In the genomic region with DNA sequence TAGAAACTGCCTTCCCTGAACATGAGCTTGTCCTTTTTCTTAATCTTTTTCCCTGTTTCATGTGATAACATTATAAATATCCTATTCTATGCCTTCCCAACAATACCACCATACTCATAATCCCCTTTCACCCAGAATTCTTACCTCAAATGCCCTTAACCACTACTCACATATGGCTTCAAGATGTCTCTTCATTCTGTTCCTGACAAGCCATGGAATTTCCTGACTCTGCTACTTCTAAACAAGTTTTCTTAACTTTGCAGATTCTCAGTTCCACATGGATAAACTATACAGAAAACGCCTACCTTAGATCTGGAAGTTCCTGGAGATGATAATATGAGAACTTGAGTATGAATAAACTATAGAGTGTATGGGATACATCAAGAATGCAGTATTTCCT, we compare ENCODE assay signal across 6 cellular contexts.
"Had no signal": no experiment of that assay in that cellular context is flagged by ENCODE, and none has a peak within 500 bp of the region (broad histone marks: within the 10 kb centered on the region; RNA-seq: fewer than 3 reads in every experiment).

No MANE protein-coding gene starts in this region.

- H3K4me3 ChIP-seq: K562 had no signal

- DNase-seq: IMR-90, KBM-7, KG1 had no signal

- H3K27ac ChIP-seq: HL-60, KMS-11 had no signal

- H3K9ac ChIP-seq: KMS-11 had no signal

- H3K4me2 ChIP-seq: KMS-11 had no signal
